Comparison of ENCODE assay signal across 8 cellular contexts in the genomic region with DNA sequence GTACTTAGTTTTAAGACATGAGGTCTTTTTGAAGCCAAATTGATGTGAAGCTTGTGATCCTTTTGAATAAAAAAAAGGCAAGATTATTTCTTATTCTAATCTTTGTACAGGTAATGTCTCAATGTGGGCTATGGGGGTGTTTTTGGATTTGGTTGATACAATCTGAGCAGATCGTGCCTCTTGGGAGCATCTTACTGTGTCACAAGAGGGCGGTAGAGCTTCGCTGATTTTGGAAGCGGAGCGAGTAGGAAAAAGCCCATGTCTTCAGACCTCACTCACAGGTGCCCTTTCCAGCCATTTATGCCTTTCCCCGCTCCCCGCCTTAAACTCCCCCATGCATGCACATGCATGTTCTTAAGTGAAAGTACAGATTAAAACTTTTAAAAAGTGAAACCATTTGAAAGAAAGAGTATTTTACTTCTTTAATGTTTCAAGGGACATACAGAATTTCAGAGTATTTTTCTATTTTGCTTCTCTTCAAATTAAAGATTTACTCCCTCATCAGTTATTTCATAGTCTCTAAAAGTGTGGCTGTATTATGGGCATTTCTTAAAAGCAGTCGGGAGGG. TPM values are rescaled to one million over a fixed set of nuclear protein-coding genes. Genes with fewer than 3 reads are reported as not detected.
A peak's percentile ranks its signal among the peaks of the same experiment; 100 is the strongest.
DNase-seq lines count a peak whose midpoint lies in the region; ATAC-seq lines count a peak whose summit lies in the region.

No MANE protein-coding gene starts in this region.

- CTCF ChIA-PET in activated CD4-positive, alpha-beta T cell treated with anti-CD3 and anti-CD28 coated beads, Interleukin-2, amount 10 ng/mL, durations not matched to agents 7 days and 5 days (lab: Charles Lee): interaction anchor here (0.6 to 1.4 kb wide), 7 partner anchors 19 to 1497 kb away, joined by 3 to 5 read pairs (median 3); a partner anchor contains a TSS

- H3K4me1 Mint-ChIP-seq in activated CD4-positive, alpha-beta T cell treated with anti-CD3 and anti-CD28 coated beads, Interleukin-2, amount 10 ng/mL, durations not matched to agents 7 days and 5 days: no peaks in the 10 kb centered on the region
- H3K4me1 Mint-ChIP-seq in effector memory CD8-positive, alpha-beta T cell (ENCODE audit: low read depth in 2 of 2): peaks cover 0 to 1% of the 10 kb centered on the region in 2 donors
- H3K4me1 Mint-ChIP-seq in memory B cell: no peaks in the 10 kb centered on the region

- no peak overlapping the region for H3K4me3 Mint-ChIP-seq in activated CD4-positive, alpha-beta T cell treated with anti-CD3 and anti-CD28 coated beads, Interleukin-2, amount 10 ng/mL, durations not matched to agents 7 days and 5 days
- H3K4me3 Mint-ChIP-seq in effector memory CD8-positive, alpha-beta T cell: no peak overlapping the region
- no peak overlapping the region for H3K4me3 Mint-ChIP-seq in memory B cell

- no peak overlapping the region for H3K27ac Mint-ChIP-seq in activated CD4-positive, alpha-beta T cell treated with anti-CD3 and anti-CD28 coated beads, Interleukin-2, amount 10 ng/mL, durations not matched to agents 7 days and 5 days
- H3K27ac Mint-ChIP-seq in effector memory CD8-positive, alpha-beta T cell: no peak overlapping the region
- H3K27ac Mint-ChIP-seq in memory B cell: no peak overlapping the region

- H3K9me3 Mint-ChIP-seq in activated CD4-positive, alpha-beta T cell treated with anti-CD3 and anti-CD28 coated beads, Interleukin-2, amount 10 ng/mL, durations not matched to agents 7 days and 5 days: no peaks in the 10 kb centered on the region
- H3K9me3 Mint-ChIP-seq in effector memory CD8-positive, alpha-beta T cell: no peaks in the 10 kb centered on the region
- H3K9me3 Mint-ChIP-seq in memory B cell: no peaks in the 10 kb centered on the region

- no peaks in the 10 kb centered on the region for H3K36me3 Mint-ChIP-seq in activated CD4-positive, alpha-beta T cell treated with anti-CD3 and anti-CD28 coated beads, Interleukin-2, amount 10 ng/mL, durations not matched to agents 7 days and 5 days (ENCODE audit: low read depth)
- no peaks in the 10 kb centered on the region for H3K36me3 Mint-ChIP-seq in effector memory CD8-positive, alpha-beta T cell (ENCODE audit: insufficient read depth)
- no peaks in the 10 kb centered on the region for H3K36me3 Mint-ChIP-seq in memory B cell

- H3K27me3 Mint-ChIP-seq in activated CD4-positive, alpha-beta T cell treated with anti-CD3 and anti-CD28 coated beads, Interleukin-2, amount 10 ng/mL, durations not matched to agents 7 days and 5 days: peaks cover 17% of the 10 kb centered on the region
- H3K27me3 Mint-ChIP-seq in effector memory CD8-positive, alpha-beta T cell: peaks cover 57 to 65% of the 10 kb centered on the region in 2 donors
- H3K27me3 Mint-ChIP-seq in memory B cell: peaks cover 16% of the 10 kb centered on the region

- POLR2A ChIA-PET in activated CD4-positive, alpha-beta T cell treated with anti-CD3 and anti-CD28 coated beads, Interleukin-2, amount 10 ng/mL, durations not matched to agents 7 days and 5 days (lab: Charles Lee): no interaction called here

- peak; percentile 78 for ATAC-seq in HG03139 (IDR thresholded peaks at IDR 0.05; ENCODE audit: unreplicated experiment)
- ATAC-seq in effector memory CD8-positive, alpha-beta T cell (replicated peaks): peak; percentile 52
- peak; percentile 77 for ATAC-seq in memory B cell (ENCODE audit: low read depth)
- ATAC-seq in HG03469 (IDR thresholded peaks at IDR 0.05; ENCODE audit: unreplicated experiment): no peak

- DNase-seq in GM04504 (ENCODE audit: low read depth): peak; percentile 44
- DNase-seq in NCI-H460 (ENCODE audit: extremely low read depth, low read depth): peak; percentile 63
- peak; percentile 71 for DNase-seq in activated CD4-positive, alpha-beta T cell treated with anti-CD3 and anti-CD28 coated beads, Interleukin-2, amount 10 ng/mL, durations not matched to agents 7 days and 5 days
- DNase-seq in effector memory CD8-positive, alpha-beta T cell: peak; percentile 24 to 31 (median 31)
- DNase-seq in memory B cell (ENCODE audit: low spot score in 2 of 2): peak in 1 of 2 donors; percentile 41
- peak; percentile 71 for DNase-seq in stimulated activated CD8-positive, alpha-beta memory T cell treated with anti-CD3 and anti-CD28 coated beads, Interleukin-4, amount 100 ng/mL, for 48 hours

RNA-seq across cellular contexts. Expression of a gene that starts 18.8 kb away (rescaled TPM):
- total RNA-seq in NCI-H460 (2014; rRNA removed; shearing (Covaris generic)): not detected in 2 replicates
- polyA plus RNA-seq in NCI-H460 (2014; cell fraction: nucleus; rRNA removed): not detected in 2 replicates
- total RNA-seq in activated CD4-positive, alpha-beta T cell treated with anti-CD3 and anti-CD28 coated beads, Interleukin-2, amount 10 ng/mL, durations not matched to agents 7 days and 5 days: under 1 TPM in 1 of 2 experiments, not detected in 1; 0.12 TPM

RNA-seq across cellular contexts. Expression of a gene that starts 20.1 kb away (rescaled TPM):
- total RNA-seq in NCI-H460 (2014; rRNA removed; shearing (Covaris generic)): 17.2 and 17.9 TPM in 2 replicates
- 6.3 and 13.5 TPM in 2 replicates for polyA plus RNA-seq in NCI-H460 (2014; cell fraction: nucleus; rRNA removed)
- 10 to 100 TPM in 1 of 2 experiments, 1 to 10 TPM in 1; 8.9 to 12.1 TPM for total RNA-seq in activated CD4-positive, alpha-beta T cell treated with anti-CD3 and anti-CD28 coated beads, Interleukin-2, amount 10 ng/mL, durations not matched to agents 7 days and 5 days

RNA-seq across cellular contexts. Expression of a gene that starts 22.7 kb away (rescaled TPM):
- 0.02 TPM in 1 of 2 replicates, not detected in the other for total RNA-seq in NCI-H460 (2014; rRNA removed; shearing (Covaris generic))
- polyA plus RNA-seq in NCI-H460 (2014; cell fraction: nucleus; rRNA removed): not detected in 2 replicates
- not detected for total RNA-seq in activated CD4-positive, alpha-beta T cell treated with anti-CD3 and anti-CD28 coated beads, Interleukin-2, amount 10 ng/mL, durations not matched to agents 7 days and 5 days

RNA-seq across cellular contexts. Expression of a gene that starts 35.6 kb away (rescaled TPM):
- 8.5 and 11.7 TPM in 2 replicates for total RNA-seq in NCI-H460 (2014; rRNA removed; shearing (Covaris generic))
- polyA plus RNA-seq in NCI-H460 (2014; cell fraction: nucleus; rRNA removed): 7.5 and 11.6 TPM in 2 replicates
- 10 to 100 TPM; 17.4 to 21.2 TPM for total RNA-seq in activated CD4-positive, alpha-beta T cell treated with anti-CD3 and anti-CD28 coated beads, Interleukin-2, amount 10 ng/mL, durations not matched to agents 7 days and 5 days
